In genomic region chr9:34594177-34594576, GRCh38 we compare ENCODE assay signal across 30 cellular contexts. TPM values are rescaled to one million over a fixed set of nuclear protein-coding genes. Genes with fewer than 3 reads are reported as not detected.
A peak's percentile ranks its signal among the peaks of the same experiment; 100 is the strongest.
DNase-seq lines count a peak whose midpoint lies in the region; ATAC-seq and TF ChIP-seq lines count a peak whose summit lies in the region.
"Had no signal": no experiment of that assay in that cellular context is flagged by ENCODE, and none has a peak within 500 bp of the region (broad histone marks: within the 10 kb centered on the region; RNA-seq: fewer than 3 reads in every experiment).

No MANE protein-coding gene starts in this region.

- TF ChIP-seq CTCF in breast epithelium (IDR thresholded peaks at IDR 0.05) (no peak), mammary epithelial cell (conservative IDR thresholded peaks at IDR 0.05 in 1 of 2, IDR thresholded peaks at IDR 0.05 in 1 of 2; ENCODE audit: extremely low read depth in 1 of 2, insufficient read depth in 1 of 2, low read depth in 1 of 2, low read length in 2 of 2) (no peak), esophagus muscularis mucosa (IDR thresholded peaks at IDR 0.05) (no peak), sigmoid colon (IDR thresholded peaks at IDR 0.05) (no peak), tibial artery (IDR thresholded peaks at IDR 0.05) (no peak)

- intact Hi-C loops in breast epithelium (cut with DNase I; ENCODE audit: low total_unique reads) (no loop called here), mammary epithelial cell (cut with micrococcal nuclease) (no loop called here), esophagus muscularis mucosa (cut with DNase I) (loop anchor here (10.0 kb wide), 2 partner anchors 61 to 159 kb away; partner anchors contain the start of gene IL11RA), sigmoid colon (cut with DNase I) (loop anchor here (5.0 kb wide), 3 partner anchors 72 to 192 kb away; partner anchors contain the start of genes DNAI1, ENHO and FAM219A), tibial artery (cut with DNase I; ENCODE audit: low total_unique reads) (loop anchor here (5.0 kb wide), 3 partner anchors 47 to 262 kb away; no protein-coding TSS in a partner anchor)

- no peaks in the 10 kb centered on the region for H4K20me1 ChIP-seq in mammary epithelial cell (ENCODE audit: insufficient read depth, low read length)

- no peak overlapping the region for H3K4me2 ChIP-seq in mammary epithelial cell (ENCODE audit: insufficient read depth, low read depth, low read length)

- H3K27ac ChIP-seq in breast epithelium = peak overlapping the region; percentile 75 to 89
- H3K27ac ChIP-seq in mammary epithelial cell (ENCODE audit: insufficient read depth, low read depth, low read length) = no peak overlapping the region
- peak overlapping the region; percentile 28 to 72 (median 48) for H3K27ac ChIP-seq in esophagus muscularis mucosa (replicated peaks in 1 of 4)
- H3K27ac ChIP-seq in sigmoid colon = peak overlapping the region; percentile 19 to 53 (median 46)
- peak overlapping the region; percentile 40 to 67 for H3K27ac ChIP-seq in tibial artery
- H3K27ac ChIP-seq: colonic mucosa had no signal

- TF ChIP-seq EP300 in esophagus muscularis mucosa (IDR thresholded peaks at IDR 0.05) = no peak
- TF ChIP-seq EP300 in sigmoid colon (IDR thresholded peaks at IDR 0.05) = no peak

- 77% methylated on average over 8 of the region's 9 CpGs for WGBS in mammary epithelial cell (ENCODE audit: low coverage, missing lambda C conversion rate)
- 60% methylated on average over 9 of the region's 9 CpGs for WGBS in esophagus muscularis mucosa
- WGBS in sigmoid colon, 2 donors = 77 to 86% methylated on average over 9 of the region's 9 CpGs

- no peak overlapping the region for H3K9ac ChIP-seq in mammary epithelial cell (ENCODE audit: insufficient read depth, low read length)

- H3K4me3 ChIP-seq in breast epithelium = no peak overlapping the region
- no peak overlapping the region for H3K4me3 ChIP-seq in mammary epithelial cell (replicated peaks in 1 of 3; ENCODE audit: insufficient read depth in 1 of 3, low read depth in 2 of 3, low read length in 3 of 3)
- no peak overlapping the region for H3K4me3 ChIP-seq in esophagus muscularis mucosa
- no peak overlapping the region for H3K4me3 ChIP-seq in sigmoid colon
- no peak overlapping the region for H3K4me3 ChIP-seq in tibial artery
- H3K4me3 ChIP-seq: colonic mucosa, Peyer's patch had no signal

- dilution Hi-C loops in mammary epithelial cell (cut with HindIII; ENCODE audit: low sequenced_read_pairs) = no loop called here

- H3K4me1 ChIP-seq in breast epithelium (peaks cover 12 to 26% of the 10 kb centered on the region in 2 donors), mammary epithelial cell (ENCODE audit: insufficient read depth, low read length) (peaks cover 14% of the 10 kb centered on the region), esophagus muscularis mucosa (peaks cover 31 to 54% (median 51%) of the 10 kb centered on the region in 4 donors), sigmoid colon (peaks cover 0 to 44% (median 34%) of the 10 kb centered on the region in 4 donors), tibial artery (peaks cover 0 to 55% (median 42%) of the 10 kb centered on the region in 4 donors)

- H2AFZ ChIP-seq in mammary epithelial cell (ENCODE audit: low read depth, low read length) = no peak overlapping the region

- in situ Hi-C loops in mammary epithelial cell (cut with MboI; ENCODE audit: low sequenced_read_pairs in 2 of 2) = loop anchor here in 1 of 2 donors (10.0 kb wide), 1 partner anchor 49 kb away; no protein-coding TSS in a partner anchor

- CTCF ChIA-PET in mammary epithelial cell (lab: Charles Lee; ENCODE audit: low non-redundant PET) = no interaction called here

- H3K9me3 ChIP-seq in breast epithelium (no peaks in the 10 kb centered on the region), mammary epithelial cell (replicated peaks; ENCODE audit: insufficient read depth, low read length) (no peaks in the 10 kb centered on the region), esophagus muscularis mucosa (no peaks in the 10 kb centered on the region), sigmoid colon (no peaks in the 10 kb centered on the region), tibial artery (no peaks in the 10 kb centered on the region)
- H3K9me3 ChIP-seq: colonic mucosa, Peyer's patch had no signal

- peaks cover 0 to 2% of the 10 kb centered on the region in 2 donors for H3K27me3 ChIP-seq in breast epithelium
- H3K27me3 ChIP-seq in mammary epithelial cell (ENCODE audit: insufficient read depth, low read length) = peaks cover 25% of the 10 kb centered on the region
- peaks cover 0 to 50% (median 5%) of the 10 kb centered on the region in 4 donors for H3K27me3 ChIP-seq in esophagus muscularis mucosa
- H3K27me3 ChIP-seq in sigmoid colon = peaks cover 7 to 39% (median 12%) of the 10 kb centered on the region in 3 donors
- peaks cover 0 to 33% of the 10 kb centered on the region in 2 donors for H3K27me3 ChIP-seq in tibial artery

- no peaks in the 10 kb centered on the region for H3K36me3 ChIP-seq in breast epithelium
- H3K36me3 ChIP-seq in mammary epithelial cell (ENCODE audit: insufficient read depth, low read length) = no peaks in the 10 kb centered on the region
- no peaks in the 10 kb centered on the region for H3K36me3 ChIP-seq in esophagus muscularis mucosa
- H3K36me3 ChIP-seq in sigmoid colon = no peaks in the 10 kb centered on the region
- no peaks in the 10 kb centered on the region for H3K36me3 ChIP-seq in tibial artery
- H3K36me3 ChIP-seq: colonic mucosa, Peyer's patch had no signal

- no peak for DNase-seq in breast epithelium (ENCODE audit: low spot score in 2 of 2)
- no peak for DNase-seq in mammary epithelial cell
- DNase-seq in esophagus muscularis mucosa (ENCODE audit: extremely low spot score) = no peak
- no peak for DNase-seq in sigmoid colon
- DNase-seq in tibial artery = peak in 1 of 2 donors; percentile 64
- DNase-seq in activated effector memory CD4-positive, alpha-beta T cell treated with anti-CD3 and anti-CD28 coated beads, Interleukin-2, amount 50 U/mL, for 16 hours = no peak
- DNase-seq: activated CD4-positive, alpha-beta T cell treated with anti-CD3 and anti-CD28 coated beads for 36 hours; activated CD8-positive, alpha-beta T cell treated with anti-CD3 and anti-CD28 coated beads, Interleukin-2, amount 10 ng/mL, durations not matched to agents 7 days and 5 days; colonic mucosa; effector CD8-positive, alpha-beta T cell; midbrain; naive B cell; NCI-H1417 treated with DMSO at 0.1 percent for 48 hours; NCI-H2081; NCI-H226; NCI-H774; Peyer's patch; SIG-M5; small intestine; stimulated activated CD4-positive, alpha-beta T cell treated with anti-CD3 and anti-CD28 coated beads, Interleukin-1b, Interleukin-23, amount 100 ng/mL, for 48 hours; SW 1271; T-helper 9 cell had no signal

- no peak for ATAC-seq in HG02642 (IDR thresholded peaks at IDR 0.05; ENCODE audit: poor library complexity, unreplicated experiment)
- no peak for ATAC-seq in HG03460 (IDR thresholded peaks at IDR 0.05; ENCODE audit: unreplicated experiment)
- ATAC-seq: activated CD4-positive, alpha-beta T cell treated with anti-CD3 and anti-CD28 coated beads for 36 hours; activated CD8-positive, alpha-beta T cell treated with anti-CD3 and anti-CD28 coated beads, Interleukin-2, amount 10 ng/mL, durations not matched to agents 7 days and 5 days; activated T-helper 17 cell treated with anti-CD3 and anti-CD28 coated beads, Interleukin-2, amount 50 U/mL, for 72 hours had no signal

- no peak for TF ChIP-seq POLR2A in breast epithelium (IDR thresholded peaks at IDR 0.05)
- no peak for TF ChIP-seq POLR2A in esophagus muscularis mucosa (IDR thresholded peaks at IDR 0.05; ENCODE audit: low read depth)
- no peak for TF ChIP-seq POLR2A in sigmoid colon (IDR thresholded peaks at IDR 0.05)

- no peaks in the 10 kb centered on the region for H3K79me2 ChIP-seq in mammary epithelial cell (ENCODE audit: insufficient read depth, low read length)

- no TSS peak for BruUV-seq in mammary epithelial cell (replicated peaks; lab: Mats Ljungman, UMichigan)

RNA-seq across cellular contexts. Expression of gene CNTFR, which starts 4.7 kb away (rescaled TPM):
- total RNA-seq in breast epithelium (100 to 1,000 TPM in 1 of 3 donors, 10 to 100 TPM in 2; 11.3 to 103 (median 15.4) TPM), mammary epithelial cell (not detected), esophagus muscularis mucosa (1 to 10 TPM; 1.2 to 3.8 (median 2.7) TPM), sigmoid colon (10 to 100 TPM in 1 of 4 donors, 1 to 10 TPM in 3; 3.0 to 12.9 (median 7.5) TPM)
- polyA plus RNA-seq in mammary epithelial cell (not detected), sigmoid colon (1 to 10 TPM; 1.6 to 4.6 (median 4.2) TPM)
- not detected for polyA minus RNA-seq in mammary epithelial cell
- total RNA-seq: A172; activated CD4-positive, alpha-beta T cell treated with anti-CD3 and anti-CD28 coated beads for 36 hours; activated CD8-positive, alpha-beta T cell treated with anti-CD3 and anti-CD28 coated beads, Interleukin-2, amount 10 ng/mL, durations not matched to agents 7 days and 5 days; activated T-helper 17 cell treated with anti-CD3 and anti-CD28 coated beads, Interleukin-2, amount 50 U/mL, for 72 hours; bronchial epithelial cell; glomerular endothelial cell; LHCN-M2 had no signal

RNA-seq across cellular contexts. Expression of gene RPP25L, which starts 17.7 kb away (rescaled TPM):
- 10 to 100 TPM; 28.5 to 37.9 (median 36.4) TPM for total RNA-seq in breast epithelium
- 10 to 100 TPM; 12.5 to 31.7 TPM for total RNA-seq in mammary epithelial cell
- 44.5 TPM for polyA plus RNA-seq in mammary epithelial cell
- polyA minus RNA-seq in mammary epithelial cell = 29.1 TPM
- total RNA-seq in esophagus muscularis mucosa = 10 to 100 TPM; 11.6 to 26.7 (median 20.2) TPM
- total RNA-seq in sigmoid colon = 10 to 100 TPM; 23.3 to 44.3 (median 31.5) TPM
- 10 to 100 TPM; 47.4 to 72.1 (median 49.2) TPM for polyA plus RNA-seq in sigmoid colon

RNA-seq across cellular contexts. Expression of gene DCTN3, which starts 26.1 kb away (rescaled TPM):
- total RNA-seq in breast epithelium (100 to 1,000 TPM in 2 of 3 donors, 10 to 100 TPM in 1; 84.0 to 114 (median 113) TPM), mammary epithelial cell (10 to 100 TPM; 53.8 to 91.3 TPM), esophagus muscularis mucosa (100 to 1,000 TPM; 104 to 129 (median 113) TPM), sigmoid colon (100 to 1,000 TPM in 2 of 4 donors, 10 to 100 TPM in 2; 59.6 to 122 (median 106) TPM)
- polyA plus RNA-seq in mammary epithelial cell (142 TPM), sigmoid colon (10 to 100 TPM; 84.0 to 90.7 (median 86.7) TPM)
- 79.7 TPM for polyA minus RNA-seq in mammary epithelial cell

RNA-seq across cellular contexts. Expression of gene ARID3C, which starts 34.7 kb away (rescaled TPM):
- total RNA-seq in breast epithelium = under 1 TPM in 1 of 3 donors, not detected in 2; 0.29 TPM
- under 1 TPM in 1 of 2 donors, not detected in 1; 0.17 TPM for total RNA-seq in mammary epithelial cell
- not detected for polyA plus RNA-seq in mammary epithelial cell
- not detected for polyA minus RNA-seq in mammary epithelial cell
- not detected for total RNA-seq in esophagus muscularis mucosa
- not detected for total RNA-seq in sigmoid colon
- polyA plus RNA-seq in sigmoid colon = under 1 TPM in 1 of 3 donors, not detected in 2; 0.06 TPM
- total RNA-seq: A172, colonic mucosa, urinary bladder had no signal
- polyA plus RNA-seq: urinary bladder had no signal

RNA-seq across cellular contexts. Expression of gene SIGMAR1, which starts 43.4 kb away (rescaled TPM):
- total RNA-seq in breast epithelium = 10 to 100 TPM; 62.6 to 84.8 (median 70.8) TPM
- 100 to 1,000 TPM in 1 of 2 donors, 10 to 100 TPM in 1; 83.0 to 131 TPM for total RNA-seq in mammary epithelial cell
- polyA plus RNA-seq in mammary epithelial cell = 165 TPM
- 139 TPM for polyA minus RNA-seq in mammary epithelial cell
- total RNA-seq in esophagus muscularis mucosa = 10 to 100 TPM; 73.4 to 90.3 (median 83.9) TPM
- 10 to 100 TPM; 69.0 to 82.6 (median 72.6) TPM for total RNA-seq in sigmoid colon
- polyA plus RNA-seq in sigmoid colon = 10 to 100 TPM; 12.0 to 71.5 (median 13.2) TPM

Comparison
In these comparisons a context has a peak if more than half of its experiments do, and no peak if none do; other contexts are left out.
1. intact Hi-C loops: an anchor here in esophagus muscularis mucosa (10.0 kb wide), sigmoid colon (5.0 kb wide) and tibial artery (5.0 kb wide); none called in breast epithelium and mammary epithelial cell.